ENCODE assay signal across 1 cellular context in the genomic region with DNA sequence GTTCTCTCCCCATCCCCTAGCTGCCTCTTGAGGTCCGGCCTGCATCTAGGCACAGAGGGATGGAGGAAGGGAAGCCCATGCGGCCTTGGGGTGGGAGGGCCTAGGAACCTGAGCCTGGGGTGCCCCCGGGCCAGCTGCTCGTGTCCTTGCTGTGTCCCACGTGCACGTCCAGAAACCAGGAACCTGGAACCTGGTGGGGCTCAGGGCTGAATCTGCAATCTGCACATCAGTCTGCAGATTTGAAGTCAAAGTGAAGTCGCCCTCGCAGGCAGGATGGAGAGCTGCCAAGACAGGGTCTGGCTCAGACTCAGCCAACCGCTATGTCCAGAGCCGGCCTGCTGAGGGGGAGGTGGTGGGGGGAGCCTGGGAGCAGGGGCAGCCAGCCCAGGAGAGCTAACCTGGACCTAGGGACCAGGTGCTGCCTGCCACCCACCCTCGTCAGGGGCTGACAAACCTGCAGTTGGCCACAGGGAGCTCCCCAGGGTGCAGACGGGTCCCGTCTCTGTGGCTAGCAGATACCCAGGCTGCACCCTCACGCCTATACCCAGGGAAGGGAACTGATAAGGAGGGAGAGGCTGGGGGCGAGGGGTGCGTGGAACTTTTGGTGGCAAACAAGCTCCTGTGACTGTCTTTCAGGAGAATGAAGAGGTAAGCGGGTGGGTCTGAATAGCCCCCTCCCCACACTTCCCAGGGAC.
TF ChIP-seq lines count a peak whose summit lies in the region.

No MANE protein-coding gene starts in this region.

TF ChIP-seq in GM23338, 12 proteins besides CTCF, POLR2A, EP300 and RAD21 (continued from another document):
- TF ChIP-seq ZNF331 (CRISPR knock-in tag; IDR thresholded peaks at IDR 0.05; ENCODE audit: low read depth) (no peak), ZNF114 (CRISPR knock-in tag; IDR thresholded peaks at IDR 0.05) (no peak)
TF ChIP-seq in GM23338: peak in this region for 0.
